20 cellular contexts compared by ENCODE assay signal in genomic region chr6:33066917-33067521, GRCh38. TPM values are rescaled to one million over a fixed set of nuclear protein-coding genes. Genes with fewer than 3 reads are reported as not detected.
"Had no signal": no experiment of that assay in that cellular context is flagged by ENCODE, and none has a peak within 500 bp of the region (broad histone marks: within the 10 kb centered on the region; RNA-seq: fewer than 3 reads in every experiment).

No MANE protein-coding gene starts in this region.

- H3K27me3 ChIP-seq: hepatocyte, spleen, stomach had no signal

- H3K27ac ChIP-seq: foreskin keratinocyte, hepatocyte, neutrophil, psoas muscle, stomach, thoracic aorta had no signal

- DNase-seq: dermis blood vessel endothelial cell; foreskin keratinocyte; left colon; left ventricle myocardium superior; mesendoderm; naive thymus-derived CD4-positive, alpha-beta T cell; psoas muscle; spleen; stimulated activated CD4-positive, alpha-beta T cell treated with anti-CD3 and anti-CD28 coated beads, Interleukin-15, amount 100 ng/mL, for 24 hours; stimulated activated CD4-positive, alpha-beta T cell treated with anti-CD3 and anti-CD28 coated beads, Interleukin-1b, Interleukin-23, amount 100 ng/mL, for 48 hours; stimulated activated CD4-positive, alpha-beta T cell treated with anti-CD3 and anti-CD28 coated beads, Interleukin-4, amount 100 ng/mL, for 24 hours; stimulated activated naive CD4-positive, alpha-beta T cell; stomach; substantia nigra; trophoblast cell had no signal

- ATAC-seq: foreskin keratinocyte; left colon; left ventricle myocardium superior; naive thymus-derived CD4-positive, alpha-beta T cell; psoas muscle; sciatic nerve had no signal

- H3K9me3 ChIP-seq: neutrophil, psoas muscle, stomach, thoracic aorta had no signal

- H3K36me3 ChIP-seq: neutrophil, thoracic aorta had no signal

- H3K4me3 ChIP-seq: hepatocyte, lung, psoas muscle, spleen, stomach, thoracic aorta had no signal

- H3K4me1 ChIP-seq: foreskin keratinocyte, psoas muscle, stomach had no signal

- H3K27ac Mint-ChIP-seq: naive thymus-derived CD4-positive, alpha-beta T cell had no signal

- H3K4me3 Mint-ChIP-seq: naive thymus-derived CD4-positive, alpha-beta T cell had no signal

RNA-seq across cellular contexts. Expression of gene HLA-DOA, which starts 57.6 kb away (rescaled TPM):
- total RNA-seq: dermis blood vessel endothelial cell, foreskin keratinocyte had no signal
